In the genomic region with DNA sequence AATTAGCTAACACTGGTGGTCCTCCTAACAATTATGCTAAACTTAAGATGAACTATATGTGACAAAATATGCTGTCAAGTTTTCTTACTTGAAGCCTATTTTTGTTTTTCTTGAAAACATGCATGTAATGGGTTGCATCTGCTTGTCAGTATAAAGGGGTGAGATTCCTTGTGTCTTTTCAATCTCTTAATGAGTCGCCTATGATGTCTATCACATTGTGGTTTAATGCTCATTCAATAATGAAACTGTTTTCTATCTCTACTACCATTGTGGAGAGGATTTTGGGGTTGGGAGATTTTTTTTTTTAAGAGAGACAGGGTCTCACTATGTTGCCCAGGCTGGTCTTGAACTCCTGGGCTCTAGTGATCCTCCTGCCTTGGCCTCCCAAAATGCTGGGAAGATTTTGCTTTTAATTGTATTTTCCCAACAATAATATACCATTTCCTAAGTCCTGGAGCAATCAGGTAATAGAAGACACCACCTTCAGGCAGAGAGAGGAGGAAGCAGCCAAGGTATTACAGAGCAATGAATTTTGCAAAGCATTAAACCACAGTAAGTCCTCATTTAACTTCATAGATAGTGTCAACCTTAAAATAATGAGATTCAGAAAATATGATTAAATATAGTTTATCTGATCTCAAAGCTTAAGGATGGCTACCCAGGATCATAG, we compare ENCODE assay signal across 2 cellular contexts.
TF ChIP-seq lines count a peak whose summit lies in the region.

No MANE protein-coding gene starts in this region.

TF ChIP-seq in GM12878, 131 proteins besides CTCF, POLR2A, EP300 and RAD21 (continues in another document):
- TF ChIP-seq, protein P1, sequence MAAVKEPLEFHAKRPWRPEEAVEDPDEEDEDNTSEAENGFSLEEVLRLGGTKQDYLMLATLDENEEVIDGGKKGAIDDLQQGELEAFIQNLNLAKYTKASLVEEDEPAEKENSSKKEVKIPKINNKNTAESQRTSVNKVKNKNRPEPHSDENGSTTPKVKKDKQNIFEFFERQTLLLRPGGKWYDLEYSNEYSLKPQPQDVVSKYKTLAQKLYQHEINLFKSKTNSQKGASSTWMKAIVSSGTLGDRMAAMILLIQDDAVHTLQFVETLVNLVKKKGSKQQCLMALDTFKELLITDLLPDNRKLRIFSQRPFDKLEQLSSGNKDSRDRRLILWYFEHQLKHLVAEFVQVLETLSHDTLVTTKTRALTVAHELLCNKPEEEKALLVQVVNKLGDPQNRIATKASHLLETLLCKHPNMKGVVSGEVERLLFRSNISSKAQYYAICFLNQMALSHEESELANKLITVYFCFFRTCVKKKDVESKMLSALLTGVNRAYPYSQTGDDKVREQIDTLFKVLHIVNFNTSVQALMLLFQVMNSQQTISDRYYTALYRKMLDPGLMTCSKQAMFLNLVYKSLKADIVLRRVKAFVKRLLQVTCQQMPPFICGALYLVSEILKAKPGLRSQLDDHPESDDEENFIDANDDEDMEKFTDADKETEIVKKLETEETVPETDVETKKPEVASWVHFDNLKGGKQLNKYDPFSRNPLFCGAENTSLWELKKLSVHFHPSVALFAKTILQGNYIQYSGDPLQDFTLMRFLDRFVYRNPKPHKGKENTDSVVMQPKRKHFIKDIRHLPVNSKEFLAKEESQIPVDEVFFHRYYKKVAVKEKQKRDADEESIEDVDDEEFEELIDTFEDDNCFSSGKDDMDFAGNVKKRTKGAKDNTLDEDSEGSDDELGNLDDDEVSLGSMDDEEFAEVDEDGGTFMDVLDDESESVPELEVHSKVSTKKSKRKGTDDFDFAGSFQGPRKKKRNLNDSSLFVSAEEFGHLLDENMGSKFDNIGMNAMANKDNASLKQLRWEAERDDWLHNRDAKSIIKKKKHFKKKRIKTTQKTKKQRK (IDR thresholded peaks at IDR 0.05; ENCODE audit: low read depth, low read length) = no peak
- TF ChIP-seq, protein P2, sequence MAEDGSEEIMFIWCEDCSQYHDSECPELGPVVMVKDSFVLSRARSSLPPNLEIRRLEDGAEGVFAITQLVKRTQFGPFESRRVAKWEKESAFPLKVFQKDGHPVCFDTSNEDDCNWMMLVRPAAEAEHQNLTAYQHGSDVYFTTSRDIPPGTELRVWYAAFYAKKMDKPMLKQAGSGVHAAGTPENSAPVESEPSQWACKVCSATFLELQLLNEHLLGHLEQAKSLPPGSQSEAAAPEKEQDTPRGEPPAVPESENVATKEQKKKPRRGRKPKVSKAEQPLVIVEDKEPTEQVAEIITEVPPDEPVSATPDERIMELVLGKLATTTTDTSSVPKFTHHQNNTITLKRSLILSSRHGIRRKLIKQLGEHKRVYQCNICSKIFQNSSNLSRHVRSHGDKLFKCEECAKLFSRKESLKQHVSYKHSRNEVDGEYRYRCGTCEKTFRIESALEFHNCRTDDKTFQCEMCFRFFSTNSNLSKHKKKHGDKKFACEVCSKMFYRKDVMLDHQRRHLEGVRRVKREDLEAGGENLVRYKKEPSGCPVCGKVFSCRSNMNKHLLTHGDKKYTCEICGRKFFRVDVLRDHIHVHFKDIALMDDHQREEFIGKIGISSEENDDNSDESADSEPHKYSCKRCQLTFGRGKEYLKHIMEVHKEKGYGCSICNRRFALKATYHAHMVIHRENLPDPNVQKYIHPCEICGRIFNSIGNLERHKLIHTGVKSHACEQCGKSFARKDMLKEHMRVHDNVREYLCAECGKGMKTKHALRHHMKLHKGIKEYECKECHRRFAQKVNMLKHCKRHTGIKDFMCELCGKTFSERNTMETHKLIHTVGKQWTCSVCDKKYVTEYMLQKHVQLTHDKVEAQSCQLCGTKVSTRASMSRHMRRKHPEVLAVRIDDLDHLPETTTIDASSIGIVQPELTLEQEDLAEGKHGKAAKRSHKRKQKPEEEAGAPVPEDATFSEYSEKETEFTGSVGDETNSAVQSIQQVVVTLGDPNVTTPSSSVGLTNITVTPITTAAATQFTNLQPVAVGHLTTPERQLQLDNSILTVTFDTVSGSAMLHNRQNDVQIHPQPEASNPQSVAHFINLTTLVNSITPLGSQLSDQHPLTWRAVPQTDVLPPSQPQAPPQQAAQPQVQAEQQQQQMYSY (CRISPR knock-in tag; IDR thresholded peaks at IDR 0.05) = no peak
- TF ChIP-seq SPI1 (IDR thresholded peaks at IDR 0.05; ENCODE audit: borderline replicate concordance, insufficient read depth, low read depth, low read length) = no peak
- no peak for TF ChIP-seq KLF5 (IDR thresholded peaks at IDR 0.05; ENCODE audit: partially characterized antibody)
- TF ChIP-seq ESRRA (IDR thresholded peaks at IDR 0.05; ENCODE audit: low read length) = no peak
- no peak for TF ChIP-seq STAT3 (IDR thresholded peaks at IDR 0.05; ENCODE audit: low read depth, low read length)
- no peak for TF ChIP-seq MTA3 (IDR thresholded peaks at IDR 0.05; ENCODE audit: borderline replicate concordance, low read length)
- no peak for TF ChIP-seq SIX5 (IDR thresholded peaks at IDR 0.05; ENCODE audit: low read depth, low read length, severe bottlenecking)
- TF ChIP-seq MTA2 (IDR thresholded peaks at IDR 0.05; ENCODE audit: low read depth) = no peak
- no peak for TF ChIP-seq SIN3A (IDR thresholded peaks at IDR 0.05; ENCODE audit: low read depth, low read length)
- TF ChIP-seq NR2F1 (conservative IDR thresholded peaks at IDR 0.05) = no peak
- no peak for TF ChIP-seq NBN (IDR thresholded peaks at IDR 0.05)
- TF ChIP-seq, protein P3, sequence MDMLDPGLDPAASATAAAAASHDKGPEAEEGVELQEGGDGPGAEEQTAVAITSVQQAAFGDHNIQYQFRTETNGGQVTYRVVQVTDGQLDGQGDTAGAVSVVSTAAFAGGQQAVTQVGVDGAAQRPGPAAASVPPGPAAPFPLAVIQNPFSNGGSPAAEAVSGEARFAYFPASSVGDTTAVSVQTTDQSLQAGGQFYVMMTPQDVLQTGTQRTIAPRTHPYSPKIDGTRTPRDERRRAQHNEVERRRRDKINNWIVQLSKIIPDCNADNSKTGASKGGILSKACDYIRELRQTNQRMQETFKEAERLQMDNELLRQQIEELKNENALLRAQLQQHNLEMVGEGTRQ (IDR thresholded peaks at IDR 0.05; ENCODE audit: borderline replicate concordance, low read depth, low read length) = no peak
- TF ChIP-seq TBL1XR1 (IDR thresholded peaks at IDR 0.05; ENCODE audit: low read depth, low read length) = no peak

TF ChIP-seq in SK-N-SH treated with all-trans-retinoic acid at 6 μM for 48 hours, 23 proteins besides CTCF, POLR2A, EP300 and RAD21:
- no peak for TF ChIP-seq ARNTL (CRISPR knock-in tag; IDR thresholded peaks at IDR 0.05; ENCODE audit: borderline replicate concordance, low read depth)
- no peak for TF ChIP-seq ZFP30 (CRISPR knock-in tag; IDR thresholded peaks at IDR 0.05)
- no peak for TF ChIP-seq SNAI2 (CRISPR knock-in tag; IDR thresholded peaks at IDR 0.05)
- no peak for TF ChIP-seq GLIS3 (CRISPR knock-in tag; IDR thresholded peaks at IDR 0.05)
- no peak for TF ChIP-seq ZC3H10 (CRISPR knock-in tag; IDR thresholded peaks at IDR 0.05)
